1 cellular context compared by ENCODE assay signal in genomic region chr17:57954421-57955182, GRCh38.
TF ChIP-seq lines count a peak whose summit lies in the region.

No MANE protein-coding gene starts in this region.

TF ChIP-seq in HepG2, 621 proteins besides CTCF, POLR2A, EP300 and RAD21 (continued from another document):
- TF ChIP-seq ZNF275 (CRISPR knock-in tag; IDR thresholded peaks at IDR 0.05; ENCODE audit: borderline replicate concordance), result no peak
- TF ChIP-seq LCORL (IDR thresholded peaks at IDR 0.05), result no peak
- 0 out of 2 replicates have a peak, but pooled peaks have one; percentile 22 for TF ChIP-seq LCORL (CRISPR knock-in tag; IDR thresholded peaks at IDR 0.05)
- no peak for TF ChIP-seq JUN (CRISPR knock-in tag; IDR thresholded peaks at IDR 0.05)
- 0 out of 2 replicates have a peak, but pooled peaks have one; percentile 30 for TF ChIP-seq ZNF280B (CRISPR knock-in tag; IDR thresholded peaks at IDR 0.05; ENCODE audit: borderline replicate concordance)
- TF ChIP-seq GABPB1 (CRISPR knock-in tag; IDR thresholded peaks at IDR 0.05), result peak; percentile 51; the same call in 1 of the 2 replicates
- no peak for TF ChIP-seq ZFP36L1 (CRISPR knock-in tag; IDR thresholded peaks at IDR 0.05)
- no peak for TF ChIP-seq BRD4 (CRISPR knock-in tag; IDR thresholded peaks at IDR 0.05)
- TF ChIP-seq SALL1 (CRISPR knock-in tag; IDR thresholded peaks at IDR 0.05), result 0 out of 2 replicates have a peak, but pooled peaks have one; percentile 41
- no peak for TF ChIP-seq HIVEP1 (CRISPR knock-in tag; IDR thresholded peaks at IDR 0.05)
- no peak for TF ChIP-seq ERF (CRISPR knock-in tag; IDR thresholded peaks at IDR 0.05)
- TF ChIP-seq NFAT5 (CRISPR knock-in tag; IDR thresholded peaks at IDR 0.05), result 0 out of 2 replicates have a peak, but pooled peaks have one; percentile 1
- no peak for TF ChIP-seq KLF11 (CRISPR knock-in tag; IDR thresholded peaks at IDR 0.05)
- no peak for TF ChIP-seq ZNF556 (CRISPR knock-in tag; IDR thresholded peaks at IDR 0.05; ENCODE audit: borderline replicate concordance)
- no peak for TF ChIP-seq ZNF720 (CRISPR knock-in tag; IDR thresholded peaks at IDR 0.05)
- 0 out of 2 replicates have a peak, but pooled peaks have one; percentile 47 for TF ChIP-seq SRY (CRISPR knock-in tag; IDR thresholded peaks at IDR 0.05)
- TF ChIP-seq IRF1 (CRISPR knock-in tag; IDR thresholded peaks at IDR 0.05; ENCODE audit: low read depth), result no peak
- no peak for TF ChIP-seq ZNF75D (CRISPR knock-in tag; IDR thresholded peaks at IDR 0.05; ENCODE audit: borderline replicate concordance)
